12 cellular contexts compared by ENCODE assay signal in genomic region chr15:37046876-37047614, GRCh38. TPM values are rescaled to one million over a fixed set of nuclear protein-coding genes. Genes with fewer than 3 reads are reported as not detected.
DNase-seq lines count a peak whose midpoint lies in the region; TF ChIP-seq lines count a peak whose summit lies in the region.
"Had no signal": no experiment of that assay in that cellular context is flagged by ENCODE, and none has a peak within 500 bp of the region (broad histone marks: within the 10 kb centered on the region; RNA-seq: fewer than 3 reads in every experiment).

No MANE protein-coding gene starts in this region.

- H3K27ac ChIP-seq in RWPE1 (no peak overlapping the region), caudate nucleus (ENCODE audit: low read depth, low read length) (no peak overlapping the region)
- H3K27ac ChIP-seq: prostate gland had no signal

- TF ChIP-seq CTCF in RWPE1 (conservative IDR thresholded peaks at IDR 0.05; ENCODE audit: low read depth) (no peak), fibroblast of villous mesenchyme (IDR thresholded peaks at IDR 0.05; ENCODE audit: insufficient read depth, low read depth, low read length) (no peak)

- POLR2A ChIA-PET in RWPE1 (lab: Yijun Ruan, JAX; ENCODE audit: low non-redundant PET) = interaction anchor here (0.6 kb wide), 1 partner anchor 331 kb away, joined by 3 read pairs; no protein-coding TSS in a partner anchor

- H3K4me3 ChIP-seq in fibroblast of villous mesenchyme (ENCODE audit: low read depth, low read length) = no peak overlapping the region
- H3K4me3 ChIP-seq: prostate gland had no signal

- DNase-seq in EH (ENCODE audit: low read depth) (peak; percentile 59), RWPE1 (ENCODE audit: low spot score) (peak; percentile 22), fibroblast of villous mesenchyme (ENCODE audit: low read depth) (peak; percentile 61), myocyte (ENCODE audit: low read depth) (peak; percentile 43), NCI-H146 (lab: John Stamatoyannopoulos, UW) (no peak), caudate nucleus (lab: John Stamatoyannopoulos, UW) (no peak), SW480 (ENCODE audit: low spot score) (no peak), GOT3 (lab: John Stamatoyannopoulos, UW) (no peak)
- DNase-seq: activated CD4-positive, alpha-beta T cell treated with anti-CD3 and anti-CD28 coated beads for 1 hour; activated naive CD4-positive, alpha-beta T cell treated with anti-CD3 and anti-CD28 coated beads, Interleukin-2, amount 10 ng/mL, durations not matched to agents 7 days and 5 days; NCI-H2029 treated with DMSO at 0.1 percent for 48 hours had no signal

- CTCF ChIA-PET in RWPE1 (lab: Yijun Ruan, JAX) = no interaction called here

RNA-seq across cellular contexts. Expression of gene MEIS2, which starts 53.3 kb away (rescaled TPM):
- 40.9 and 73.0 TPM in 2 replicates for total RNA-seq in fibroblast of villous mesenchyme
- 4.0 and 7.3 TPM in 2 replicates for total RNA-seq in myocyte
- 5.8 TPM for polyA plus RNA-seq in myocyte (2012)

Comparison
In these comparisons a context has a peak if more than half of its experiments do, and no peak if none do; other contexts are left out.
1. DNase-seq: peak in EH (single experiment), RWPE1 (single experiment), fibroblast of villous mesenchyme (single experiment) and myocyte (single experiment); none in NCI-H146 (single experiment), caudate nucleus (0 of 61), SW480 (single experiment) and GOT3 (single experiment).